8 cellular contexts compared by ENCODE assay signal in the genomic region with DNA sequence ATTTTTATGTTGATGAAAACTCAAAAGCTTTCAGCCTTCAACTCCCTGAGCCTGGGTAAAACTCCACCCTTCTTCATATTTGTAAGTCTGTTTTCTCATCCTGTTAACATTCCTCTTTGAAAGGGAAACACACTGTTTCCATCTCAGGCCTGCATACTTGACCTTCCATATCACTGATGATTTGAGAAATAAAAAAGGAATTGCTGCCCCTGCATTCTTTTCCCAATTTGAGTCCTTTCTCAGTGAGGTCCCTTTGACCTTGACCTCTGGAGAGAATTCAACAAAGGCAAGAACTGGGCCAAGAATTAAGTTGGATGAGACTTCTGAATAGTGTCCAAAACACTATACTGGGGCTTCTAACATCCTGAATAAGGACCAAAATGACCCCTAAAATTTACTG.
A peak's percentile ranks its signal among the peaks of the same experiment; 100 is the strongest.
DNase-seq lines count a peak whose midpoint lies in the region; ATAC-seq and TF ChIP-seq lines count a peak whose summit lies in the region.

No MANE protein-coding gene starts in this region.

- no peaks in the 10 kb centered on the region for H3K27me3 ChIP-seq in heart left ventricle

- H3K27ac ChIP-seq in heart left ventricle = peak overlapping the region in 10 of 12 donors; percentile 1 to 74 (median 60)

- H3K36me3 Mint-ChIP-seq in osteocyte (ENCODE audit: unreplicated experiment) = no peaks in the 10 kb centered on the region

- H3K27ac Mint-ChIP-seq in osteocyte (ENCODE audit: unreplicated experiment) = peak overlapping the region; percentile 73

- TF ChIP-seq CTCF in astrocyte of the spinal cord (IDR thresholded peaks at IDR 0.05; ENCODE audit: low read depth, low read length) (no peak), heart left ventricle (IDR thresholded peaks at IDR 0.05) (no peak), osteocyte (IDR thresholded peaks at IDR 0.05) (no peak)

- peaks cover 8 to 35% (median 25%) of the 10 kb centered on the region in 12 donors for H3K4me1 ChIP-seq in heart left ventricle

- H3K4me1 Mint-ChIP-seq in osteocyte (ENCODE audit: unreplicated experiment) = peaks cover 41% of the 10 kb centered on the region

- intact Hi-C loops in heart left ventricle (cut with DNase I) = no loop called here

- H3K36me3 ChIP-seq in heart left ventricle = no peaks in the 10 kb centered on the region

- no peak overlapping the region for H3K4me3 ChIP-seq in astrocyte of the spinal cord (ENCODE audit: low read depth, low read length)
- H3K4me3 ChIP-seq in heart left ventricle = no peak overlapping the region

- H3K4me3 Mint-ChIP-seq in osteocyte (ENCODE audit: unreplicated experiment) = no peak overlapping the region

- in situ Hi-C loops in astrocyte of the spinal cord (cut with HindIII; ENCODE audit: low sequenced_read_pairs) = no loop called here

- H3K9me3 Mint-ChIP-seq in osteocyte (ENCODE audit: unreplicated experiment) = no peaks in the 10 kb centered on the region

- H3K9me3 ChIP-seq in heart left ventricle = no peaks in the 10 kb centered on the region

- H3K27me3 Mint-ChIP-seq in osteocyte (ENCODE audit: unreplicated experiment) = no peaks in the 10 kb centered on the region

- peak; percentile 20 for DNase-seq in AG08395 (ENCODE audit: low spot score)
- DNase-seq in astrocyte of the spinal cord (ENCODE audit: low read depth, low spot score) = peak; percentile 43
- no peak for DNase-seq in heart left ventricle
- DNase-seq in osteocyte (ENCODE audit: extremely low spot score, unreplicated experiment) = no peak
- DNase-seq in 8988T = no peak
- DNase-seq in central memory CD4-positive, alpha-beta T cell = no peak

- no peak for TF ChIP-seq POLR2A in heart left ventricle (IDR thresholded peaks at IDR 0.05)

- ATAC-seq in heart left ventricle (peak in 3 of 4 donors; percentile 38 to 66 (median 50)), GM18861 (IDR thresholded peaks at IDR 0.05; ENCODE audit: unreplicated experiment) (no peak), HG03039 (IDR thresholded peaks at IDR 0.05; ENCODE audit: unreplicated experiment) (no peak)

Comparison
In these comparisons a context has a peak if more than half of its experiments do, and no peak if none do; other contexts are left out.
1. DNase-seq: peak in AG08395 (single experiment) and astrocyte of the spinal cord (single experiment); none in heart left ventricle (0 of 5), osteocyte (single experiment), 8988T (single experiment) and central memory CD4-positive, alpha-beta T cell (single experiment).
2. ATAC-seq: peak in heart left ventricle (3 of 4); none in GM18861 (single experiment) and HG03039 (single experiment).